ENCODE assay signal across 19 cellular contexts in genomic region chr5:159442210-159442850, GRCh38.
A peak's percentile ranks its signal among the peaks of the same experiment; 100 is the strongest.
DNase-seq lines count a peak whose midpoint lies in the region; ATAC-seq and TF ChIP-seq lines count a peak whose summit lies in the region.
"Had no signal": no experiment of that assay in that cellular context is flagged by ENCODE, and none has a peak within 500 bp of the region (broad histone marks: within the 10 kb centered on the region; RNA-seq: fewer than 3 reads in every experiment).

No MANE protein-coding gene starts in this region.

- ATAC-seq in GM23338 (peak; percentile 74), GM19395 (IDR thresholded peaks at IDR 0.05; ENCODE audit: unreplicated experiment) (no peak)
- ATAC-seq in activated CD8-positive, alpha-beta T cell treated with anti-CD3 and anti-CD28 coated beads for 36 hours, result no peak
- ATAC-seq: stimulated activated naive CD8-positive, alpha-beta T cell treated with anti-CD3 and anti-CD28 coated beads, Interleukin-15, Interleukin-2, amounts not matched to agents 100 U/mL and 50 U/mL, for 24 hours had no signal

- TF ChIP-seq CTCF in GM23338 (conservative IDR thresholded peaks at IDR 0.05; ENCODE audit: low read depth in 2 of 2) (peak in 1 of 2 experiments; percentile 45; a peak in 2 of 4 replicates), left ventricle myocardium inferior (IDR thresholded peaks at IDR 0.05; ENCODE audit: borderline replicate concordance) (no peak), nephron progenitor cell (IDR thresholded peaks at IDR 0.05) (no peak), Calu3 (IDR thresholded peaks at IDR 0.05; ENCODE audit: unreplicated experiment) (no peak)
- no peak for TF ChIP-seq CTCF in activated CD8-positive, alpha-beta T cell treated with anti-CD3 and anti-CD28 coated beads for 36 hours (IDR thresholded peaks at IDR 0.05)

- no peaks in the 10 kb centered on the region for H3K9me2 ChIP-seq in GM23338 (ENCODE audit: insufficient read depth)
- H3K9me2 ChIP-seq: SK-N-SH had no signal

- intact Hi-C loops in left ventricle myocardium inferior (cut with micrococcal nuclease) (loop anchor here (10.0 kb wide), 1 partner anchor 472 kb away; the partner anchor contains the start of gene ADRA1B), Calu3 (cut with micrococcal nuclease; ENCODE audit: unreplicated experiment) (no loop called here)
- intact Hi-C loops in activated CD8-positive, alpha-beta T cell treated with anti-CD3 and anti-CD28 coated beads for 36 hours (cut with micrococcal nuclease), result loop anchor here (2.0 to 10.0 kb wide), 2 partner anchors 472 to 544 kb away; partner anchors contain the start of gene ADRA1B

- POLR2A ChIA-PET in activated CD8-positive, alpha-beta T cell treated with anti-CD3 and anti-CD28 coated beads for 36 hours (lab: Charles Lee), result no interaction called here

- H3K4me1 Mint-ChIP-seq in GM23338 (peaks cover 18% of the 10 kb centered on the region), nephron progenitor cell (peaks cover 15% of the 10 kb centered on the region), Calu3 (ENCODE audit: low read depth, unreplicated experiment) (peaks cover 21% of the 10 kb centered on the region)
- no peaks in the 10 kb centered on the region for H3K4me1 Mint-ChIP-seq in activated CD8-positive, alpha-beta T cell treated with anti-CD3 and anti-CD28 coated beads for 36 hours (ENCODE audit: low read depth)

- no peaks in the 10 kb centered on the region for H3K27me3 Mint-ChIP-seq in GM23338 (ENCODE audit: insufficient read depth, low read depth, poor library complexity)
- H3K27me3 Mint-ChIP-seq in nephron progenitor cell (ENCODE audit: low read depth, poor library complexity), result peaks cover 9% of the 10 kb centered on the region
- peaks cover 18% of the 10 kb centered on the region for H3K27me3 Mint-ChIP-seq in Calu3 (ENCODE audit: unreplicated experiment)
- peaks cover 7% of the 10 kb centered on the region for H3K27me3 Mint-ChIP-seq in activated CD8-positive, alpha-beta T cell treated with anti-CD3 and anti-CD28 coated beads for 36 hours
- H3K27me3 Mint-ChIP-seq: activated naive CD8-positive, alpha-beta T cell had no signal

- H3K4me3 ChIP-seq in GM23338, result no peak overlapping the region
- H3K4me3 ChIP-seq in left ventricle myocardium inferior, result no peak overlapping the region
- H3K4me3 ChIP-seq: smooth muscle cell, vagina had no signal

- H3K9me3 ChIP-seq in left ventricle myocardium inferior (replicated peaks), result no peaks in the 10 kb centered on the region
- H3K9me3 ChIP-seq: Caco-2, SK-N-SH, vagina had no signal

- H3K36me3 Mint-ChIP-seq in GM23338 (ENCODE audit: low read depth), result no peaks in the 10 kb centered on the region
- no peaks in the 10 kb centered on the region for H3K36me3 Mint-ChIP-seq in nephron progenitor cell (ENCODE audit: low read depth)
- H3K36me3 Mint-ChIP-seq in Calu3 (ENCODE audit: insufficient read depth, unreplicated experiment), result no peaks in the 10 kb centered on the region
- no peaks in the 10 kb centered on the region for H3K36me3 Mint-ChIP-seq in activated CD8-positive, alpha-beta T cell treated with anti-CD3 and anti-CD28 coated beads for 36 hours (ENCODE audit: low read depth)
- H3K36me3 Mint-ChIP-seq: activated naive CD8-positive, alpha-beta T cell had no signal

- H3F3A ChIP-seq in GM23338 (replicated peaks; ENCODE audit: low read depth), result no peaks in the 10 kb centered on the region

- H3K27me3 ChIP-seq in GM23338 (ENCODE audit: insufficient read depth), result no peaks in the 10 kb centered on the region
- no peaks in the 10 kb centered on the region for H3K27me3 ChIP-seq in left ventricle myocardium inferior (ENCODE audit: low read depth)
- H3K27me3 ChIP-seq: vagina had no signal

- H4K20me1 ChIP-seq in GM23338 (replicated peaks; ENCODE audit: insufficient read depth), result no peaks in the 10 kb centered on the region

- H3K36me3 ChIP-seq in GM23338 (ENCODE audit: insufficient read depth) (no peaks in the 10 kb centered on the region), left ventricle myocardium inferior (no peaks in the 10 kb centered on the region)
- H3K36me3 ChIP-seq: vagina had no signal

- H3K9me3 Mint-ChIP-seq in GM23338 (no peaks in the 10 kb centered on the region), nephron progenitor cell (no peaks in the 10 kb centered on the region), Calu3 (ENCODE audit: low read depth, unreplicated experiment) (no peaks in the 10 kb centered on the region)
- no peaks in the 10 kb centered on the region for H3K9me3 Mint-ChIP-seq in activated CD8-positive, alpha-beta T cell treated with anti-CD3 and anti-CD28 coated beads for 36 hours
- H3K9me3 Mint-ChIP-seq: activated CD4-positive, alpha-beta T cell treated with anti-CD3 and anti-CD28 coated beads, Interleukin-2, amount 10 ng/mL, durations not matched to agents 7 days and 5 days had no signal

- H3K27ac ChIP-seq in GM23338 (ENCODE audit: low read depth), result no peak overlapping the region; the same call in 1 of the 2 replicates
- H3K27ac ChIP-seq in left ventricle myocardium inferior (replicated peaks), result peak overlapping the region; percentile 62
- H3K27ac ChIP-seq: vagina had no signal

- DNase-seq in GM23338 (ENCODE audit: low spot score) (peak; percentile 53), left ventricle myocardium inferior (peak; percentile 42), nephron progenitor cell (peak; percentile 16), Calu3 (no peak), NCI-H146 treated with DMSO at 0.1 percent for 48 hours (lab: John Stamatoyannopoulos, UW; ENCODE audit: unreplicated experiment) (no peak)
- no peak for DNase-seq in activated CD8-positive, alpha-beta T cell treated with anti-CD3 and anti-CD28 coated beads for 36 hours
- DNase-seq: activated CD4-positive, alpha-beta T cell treated with anti-CD3 and anti-CD28 coated beads, Interleukin-2, amount 10 ng/mL, durations not matched to agents 7 days and 5 days; effector memory CD4-positive, alpha-beta T cell; foreskin fibroblast; NCI-H226; OCI-M1; stimulated activated naive CD8-positive, alpha-beta T cell treated with anti-CD3 and anti-CD28 coated beads, Interleukin-15, Interleukin-2, amounts not matched to agents 100 U/mL and 50 U/mL, for 24 hours had no signal

- H3K4me1 ChIP-seq in GM23338 (ENCODE audit: insufficient read depth), result peaks cover 11% of the 10 kb centered on the region
- peaks cover 23% of the 10 kb centered on the region for H3K4me1 ChIP-seq in left ventricle myocardium inferior
- H3K4me1 ChIP-seq: Caco-2, vagina had no signal

- no peaks in the 10 kb centered on the region for H3K79me2 ChIP-seq in GM23338 (replicated peaks; ENCODE audit: insufficient read depth)

- H3K27ac Mint-ChIP-seq in GM23338 (peak overlapping the region; percentile 43; the same call in 1 of the 2 replicates), nephron progenitor cell (no peak overlapping the region), Calu3 (ENCODE audit: unreplicated experiment) (no peak overlapping the region)
- no peak overlapping the region for H3K27ac Mint-ChIP-seq in activated CD8-positive, alpha-beta T cell treated with anti-CD3 and anti-CD28 coated beads for 36 hours
- H3K27ac Mint-ChIP-seq: activated CD4-positive, alpha-beta T cell treated with anti-CD3 and anti-CD28 coated beads, Interleukin-2, amount 10 ng/mL, durations not matched to agents 7 days and 5 days; activated naive CD8-positive, alpha-beta T cell had no signal

- peak overlapping the region; percentile 60; the same call in 1 of the 2 replicates for H3K4me2 ChIP-seq in GM23338
- H3K4me2 ChIP-seq: SK-N-SH, smooth muscle cell had no signal

- peak overlapping the region; percentile 98 for H2AFZ ChIP-seq in GM23338

- no TSS peak for BruUV-seq in Calu3 (replicated peaks; lab: Mats Ljungman, UMichigan)

- CTCF ChIA-PET in Calu3 (lab: Charles Lee), result interaction anchor here (0.9 to 2.5 kb wide), 5 partner anchors 156 to 579 kb away, joined by 3 to 21 read pairs (median 4); no protein-coding TSS in a partner anchor
- CTCF ChIA-PET in activated CD8-positive, alpha-beta T cell treated with anti-CD3 and anti-CD28 coated beads for 36 hours (lab: Charles Lee), result interaction anchor here (1.1 to 2.2 kb wide), 6 partner anchors 10 to 544 kb away, joined by 3 to 7 read pairs (median 6); no protein-coding TSS in a partner anchor

- H3K4me3 Mint-ChIP-seq in GM23338, result no peak overlapping the region
- H3K4me3 Mint-ChIP-seq in nephron progenitor cell, result no peak overlapping the region
- H3K4me3 Mint-ChIP-seq in Calu3 (ENCODE audit: low read depth, unreplicated experiment), result no peak overlapping the region
- H3K4me3 Mint-ChIP-seq in activated CD8-positive, alpha-beta T cell treated with anti-CD3 and anti-CD28 coated beads for 36 hours, result no peak overlapping the region
- H3K4me3 Mint-ChIP-seq: activated CD4-positive, alpha-beta T cell treated with anti-CD3 and anti-CD28 coated beads, Interleukin-2, amount 10 ng/mL, durations not matched to agents 7 days and 5 days; activated naive CD8-positive, alpha-beta T cell had no signal

TF ChIP-seq in GM23338, 12 proteins besides CTCF, POLR2A, EP300 and RAD21 (continues in another document):
- TF ChIP-seq EZH2 (IDR thresholded peaks at IDR 0.05; ENCODE audit: low read depth, unreplicated experiment), result no peak
- TF ChIP-seq ETS1 (IDR thresholded peaks at IDR 0.05), result no peak
- no peak for TF ChIP-seq CREB1 (CRISPR knock-in tag; IDR thresholded peaks at IDR 0.05; ENCODE audit: low read depth)
- no peak for TF ChIP-seq ZNF331 (CRISPR knock-in tag; IDR thresholded peaks at IDR 0.05; ENCODE audit: low read depth)

TF ChIP-seq in PFSK-1, 5 proteins besides CTCF, POLR2A, EP300 and RAD21:
- TF ChIP-seq FOXP2 (optimal IDR thresholded peaks at IDR 0.05; ENCODE audit: borderline replicate concordance, extremely low read depth, extremely low read length, insufficient read depth) (peak; percentile 36), POLR2AphosphoS5 (IDR thresholded peaks at IDR 0.05; ENCODE audit: low read depth, low read length) (no peak)

Comparison
In these comparisons a context has a peak if more than half of its experiments do, and no peak if none do; other contexts are left out.
1. DNase-seq: peak in GM23338 (single experiment), left ventricle myocardium inferior (single experiment) and nephron progenitor cell (single experiment); none in Calu3 (single experiment), activated CD8-positive, alpha-beta T cell treated with anti-CD3 and anti-CD28 coated beads for 36 hours (single experiment) and NCI-H146 treated with DMSO at 0.1 percent for 48 hours (single experiment).